In genomic region chr20:41191562-41192500, GRCh38 we compare ENCODE assay signal across 20 cellular contexts. TPM values are rescaled to one million over a fixed set of nuclear protein-coding genes. Genes with fewer than 3 reads are reported as not detected.
DNase-seq lines count a peak whose midpoint lies in the region; ATAC-seq, FAIRE-seq and TF ChIP-seq lines count a peak whose summit lies in the region.
"Had no signal": no experiment of that assay in that cellular context is flagged by ENCODE, and none has a peak within 500 bp of the region (broad histone marks: within the 10 kb centered on the region; RNA-seq: fewer than 3 reads in every experiment).

No MANE protein-coding gene starts in this region.

- 92% methylated on average over 5 of the region's 5 CpGs for WGBS in HepG2 (ENCODE audit: low lambda C conversion rate)

- H3K4me3 ChIP-seq in RWPE2 (ENCODE audit: severe bottlenecking) (no peak overlapping the region), HepG2 (replicated peaks in 1 of 3; ENCODE audit: insufficient read depth in 1 of 3, low read depth in 2 of 3, low read length in 3 of 3) (no peak overlapping the region), skeletal muscle tissue (ENCODE audit: low read length in 3 of 3) (peak overlapping the region in 2 of 3 donors; percentile 6 to 46)
- H3K4me3 ChIP-seq: GM23338, HAP-1, SK-N-MC had no signal

- H3K4me2 ChIP-seq in HepG2 (ENCODE audit: low read depth, low read length) = no peak overlapping the region
- H3K4me2 ChIP-seq: GM23338, KMS-11 had no signal

- H3K4me1 ChIP-seq in RWPE2 (ENCODE audit: insufficient read depth, poor library complexity, severe bottlenecking) (no peaks in the 10 kb centered on the region), HepG2 (ENCODE audit: insufficient read depth, low read length) (no peaks in the 10 kb centered on the region), skeletal muscle tissue (ENCODE audit: control insufficient read depth in 3 of 3, insufficient read depth in 3 of 3, low read length in 3 of 3) (peaks cover 9 to 11% (median 11%) of the 10 kb centered on the region in 3 donors)
- H3K4me1 ChIP-seq: HAP-1 had no signal

- H3K27ac ChIP-seq in RWPE2 (ENCODE audit: poor library complexity, severe bottlenecking) (no peak overlapping the region), HepG2 (ENCODE audit: extremely low read length, insufficient read depth, low read length) (no peak overlapping the region), skeletal muscle tissue (ENCODE audit: low read depth, low read length) (peak overlapping the region; percentile 14)
- H3K27ac ChIP-seq: KMS-11, SK-N-MC had no signal

- FAIRE-seq in HepG2 (lab: Jason Lieb, UNC) = no peak

- POLR2A ChIA-PET in HepG2 (lab: Yijun Ruan, JAX) = no interaction called here

- H3K9ac ChIP-seq in HepG2 (ENCODE audit: insufficient read depth, low read depth, low read length) (no peak overlapping the region), skeletal muscle tissue (ENCODE audit: low read depth in 1 of 3, low read length in 3 of 3) (no peak overlapping the region)
- H3K9ac ChIP-seq: KMS-11 had no signal

- TF ChIP-seq RAD21 in HepG2 (CRISPR knock-in tag; IDR thresholded peaks at IDR 0.05) = no peak

- TF ChIP-seq EP300 in HepG2 (IDR thresholded peaks at IDR 0.05; ENCODE audit: low read depth in 2 of 2, low read length in 2 of 2) (no peak), HepG2 (CRISPR knock-in tag; IDR thresholded peaks at IDR 0.05; ENCODE audit: borderline replicate concordance) (no peak)

- TF ChIP-seq CTCF in RWPE2 (IDR thresholded peaks at IDR 0.05; ENCODE audit: poor library complexity, severe bottlenecking) (no peak), HepG2 (CRISPR knock-in tag; IDR thresholded peaks at IDR 0.05) (no peak)

- peak; percentile 22 for DNase-seq in Right ventricle myocardium superior
- DNase-seq in left cardiac atrium = no peak
- peak; percentile 75 for DNase-seq in RWPE2 (ENCODE audit: low spot score)
- DNase-seq in HepG2 (ENCODE audit: low spot score) = no peak
- DNase-seq in SHP77 (lab: John Stamatoyannopoulos, UW) = no peak
- no peak for DNase-seq in activated gamma-delta T cell treated with Interleukin-2 at 50 U/mL for 16 hours
- DNase-seq: Calu3, HFFc6, MM.1S, NCI-H2029, NCI-H2227 treated with DMSO at 0.1 percent for 48 hours, NCI-H69, RPMI8226, SIG-M5 had no signal

- intact Hi-C loops in Right ventricle myocardium superior (cut with DNase I) = no loop called here
- intact Hi-C loops in left cardiac atrium (cut with DNase I) = no loop called here
- intact Hi-C loops in HepG2 (cut with micrococcal nuclease; ENCODE audit: unreplicated experiment) = no loop called here

- in situ Hi-C loops in HepG2 (cut with HindIII; ENCODE audit: extremely low pct_ligation_motif_present, low pct_unique_long_range_greater_than_20kb) = no loop called here

- no peak overlapping the region for H2AFZ ChIP-seq in HepG2 (ENCODE audit: low read length)
- H2AFZ ChIP-seq: GM23338 had no signal

- ATAC-seq in Right ventricle myocardium superior (ENCODE audit: poor library complexity) (peak; percentile 27), left cardiac atrium (no peak), RWPE2 (ENCODE audit: low read depth) (peak; percentile 10; the same call in 1 of the 3 replicates), HepG2 (peak; percentile 44; the same call in 2 of the 3 replicates), HG03025 (IDR thresholded peaks at IDR 0.05; ENCODE audit: low FRiP score, unreplicated experiment) (no peak)

- H3K27me3 ChIP-seq in RWPE2 (ENCODE audit: insufficient read depth, poor library complexity, severe bottlenecking) (no peaks in the 10 kb centered on the region), HepG2 (ENCODE audit: control insufficient read depth in 1 of 2, insufficient read depth in 2 of 2, low read length in 2 of 2) (no peaks in the 10 kb centered on the region), skeletal muscle tissue (ENCODE audit: control insufficient read depth in 3 of 3, insufficient read depth in 3 of 3, low read length in 3 of 3) (no peaks in the 10 kb centered on the region)

- H3K9me3 ChIP-seq in RWPE2 (ENCODE audit: severe bottlenecking) = peaks cover 12% of the 10 kb centered on the region
- no peaks in the 10 kb centered on the region for H3K9me3 ChIP-seq in HepG2 (ENCODE audit: low read length)
- H3K9me3 ChIP-seq in skeletal muscle tissue (ENCODE audit: control insufficient read depth in 3 of 3, low read length in 3 of 3) = peaks cover 0 to 6% (median 0%) of the 10 kb centered on the region in 3 donors

- TF ChIP-seq POLR2A in HepG2 (IDR thresholded peaks at IDR 0.05; ENCODE audit: insufficient read depth in 1 of 2, low read depth in 2 of 2, low read length in 2 of 2) = no peak

- no peaks in the 10 kb centered on the region for H3K79me2 ChIP-seq in HepG2 (ENCODE audit: insufficient read depth, low read length)

- CTCF ChIA-PET in HepG2 (lab: Yijun Ruan, JAX; ENCODE audit: low intra/inter-chr PET ratio, low total read pairs) = no interaction called here

- no TSS peak for BruUV-seq in HepG2 (replicated peaks; lab: Mats Ljungman, UMichigan)

- H4K20me1 ChIP-seq in HepG2 (ENCODE audit: insufficient read depth, low read length) = no peaks in the 10 kb centered on the region

- H3K36me3 ChIP-seq in RWPE2 (ENCODE audit: low read depth) (0 out of 2 replicates have a peak, but pooled peaks cover 5% of the 10 kb centered on the region), HepG2 (replicated peaks in 1 of 2; ENCODE audit: control insufficient read depth in 1 of 2, insufficient read depth in 2 of 2, low read length in 2 of 2) (peaks cover 0 to 2% of the 10 kb centered on the region in 2 experiments; a peak in 1 of 5 replicates), skeletal muscle tissue (ENCODE audit: control insufficient read depth in 3 of 3, insufficient read depth in 3 of 3, low read length in 3 of 3) (peaks cover 2 to 8% (median 5%) of the 10 kb centered on the region in 3 donors)
- H3K36me3 ChIP-seq: HAP-1 had no signal

TF ChIP-seq in HepG2, 621 proteins besides CTCF, POLR2A, EP300 and RAD21 (continues in another document):
- TF ChIP-seq ZNF326 (CRISPR knock-in tag; IDR thresholded peaks at IDR 0.05; ENCODE audit: borderline replicate concordance) (no peak), SKI (IDR thresholded peaks at IDR 0.05; ENCODE audit: partially characterized antibody) (no peak), SRSF1 (optimal IDR thresholded peaks at IDR 0.05; ENCODE audit: low read depth, low read length) (no peak), RNF2 (conservative IDR thresholded peaks at IDR 0.05; ENCODE audit: low read depth) (no peak), IKZF5 (CRISPR knock-in tag; IDR thresholded peaks at IDR 0.05) (no peak), ZNF260 (CRISPR knock-in tag; IDR thresholded peaks at IDR 0.05; ENCODE audit: borderline replicate concordance, low read depth) (no peak), ZXDC (CRISPR knock-in tag; IDR thresholded peaks at IDR 0.05) (no peak)

RNA-seq across cellular contexts. Expression of gene PLCG1, which starts 54.5 kb away (rescaled TPM):
- 45.0 TPM for total RNA-seq in Right ventricle myocardium superior
- 10 to 100 TPM; 40.0 to 64.8 TPM for total RNA-seq in left cardiac atrium
- 53.1 and 85.3 TPM in 2 replicates for total RNA-seq in HepG2 (2016; rRNA removed; fragmentation: Illumina TruSeq; extraction: Trizol)
- 8.3 and 10.2 TPM in 2 replicates for total RNA-seq in HepG2 (2016; cell fraction: cytosol; rRNA removed; fragmentation: Illumina TruSeq; extraction: Trizol; ENCODE audit: low read depth)
- total RNA-seq in HepG2 (2016; cell fraction: insoluble cytoplasmic fraction; rRNA removed; fragmentation: Illumina TruSeq; extraction: Trizol) = 43.2 and 85.3 TPM in 2 replicates
- 23.6 and 25.9 TPM in 2 replicates for total RNA-seq in HepG2 (2016; cell fraction: membrane; rRNA removed; fragmentation: Illumina TruSeq; extraction: Trizol)
- 119 and 141 TPM in 2 replicates for total RNA-seq in HepG2 (2016; cell fraction: nucleus; rRNA removed; fragmentation: Illumina TruSeq; extraction: Trizol)
- 158 and 207 TPM in 2 replicates for polyA plus RNA-seq in HepG2 (2011; rRNA removed)
- polyA plus RNA-seq in HepG2 (2011; cell fraction: cytosol; rRNA removed) = 50.7 and 54.7 TPM in 2 replicates
- 1,608 and 1,708 TPM in 2 replicates for polyA plus RNA-seq in HepG2 (2011; cell fraction: nucleus; rRNA removed)
- polyA plus RNA-seq in HepG2 (2012) = 152 and 164 TPM in 2 replicates
- 3.6 and 4.0 TPM in 2 replicates for polyA plus RNA-seq in HepG2 (2016; cell fraction: cytosol; fragmentation: Illumina TruSeq; extraction: Trizol; ENCODE audit: low read depth)
- 54.2 and 61.1 TPM in 2 replicates for polyA plus RNA-seq in HepG2 (2016; cell fraction: insoluble cytoplasmic fraction; fragmentation: Illumina TruSeq; extraction: Trizol; ENCODE audit: low read depth)
- 12.4 and 12.5 TPM in 2 replicates for polyA plus RNA-seq in HepG2 (2016; cell fraction: membrane; fragmentation: Illumina TruSeq; extraction: Trizol; ENCODE audit: low read depth)
- polyA plus RNA-seq in HepG2 (2016; cell fraction: nucleus; fragmentation: Illumina TruSeq; extraction: Trizol; ENCODE audit: insufficient read depth, low read depth) = 371 and 407 TPM in 2 replicates
- polyA minus RNA-seq in HepG2 (2011; rRNA and poly(A)+ RNA removed; ENCODE audit: low replicate concordance) = 74.2 and 219 TPM in 2 replicates
- polyA minus RNA-seq in HepG2 (2011; cell fraction: cytosol; rRNA and poly(A)+ RNA removed) = 77.9 and 95.1 TPM in 2 replicates
- polyA minus RNA-seq in HepG2 (2011; cell fraction: nucleus; rRNA and poly(A)+ RNA removed) = 286 and 292 TPM in 2 replicates
- 66.3 TPM for total RNA-seq in skeletal muscle tissue

Comparison
In these comparisons a context has a peak if more than half of its experiments do, and no peak if none do; other contexts are left out.
1. ATAC-seq: peak in Right ventricle myocardium superior (single experiment), RWPE2 (single experiment) and HepG2 (single experiment); none in left cardiac atrium (0 of 2) and HG03025 (single experiment).
2. DNase-seq: peak in Right ventricle myocardium superior (single experiment) and RWPE2 (single experiment); none in left cardiac atrium (single experiment), HepG2 (single experiment), SHP77 (0 of 2) and activated gamma-delta T cell treated with Interleukin-2 at 50 U/mL for 16 hours (single experiment).
3. H3K4me3 ChIP-seq: peak in skeletal muscle tissue (2 of 3); none in RWPE2 (single experiment) and HepG2 (0 of 3).